19 cellular contexts compared by ENCODE assay signal in genomic region chr15:26134152-26134551, GRCh38.
DNase-seq lines count a peak whose midpoint lies in the region; ATAC-seq, FAIRE-seq and TF ChIP-seq lines count a peak whose summit lies in the region.
"Had no signal": no experiment of that assay in that cellular context is flagged by ENCODE, and none has a peak within 500 bp of the region (broad histone marks: within the 10 kb centered on the region; RNA-seq: fewer than 3 reads in every experiment).

No MANE protein-coding gene starts in this region.

- H4K91ac ChIP-seq in H9 (ENCODE audit: insufficient read length, low read depth, low read length) (no peak overlapping the region), H1 (replicated peaks; ENCODE audit: insufficient read length, low read length) (no peak overlapping the region)

- H3K4me3 ChIP-seq in H1 (ENCODE audit: extremely low read depth in 1 of 4, insufficient read depth in 2 of 4, low read depth in 3 of 4, low read length in 4 of 4) = peak overlapping the region in 1 of 4 experiments; percentile 8; a peak in 1 of 8 replicates
- peak overlapping the region; percentile 18 for H3K4me3 ChIP-seq in iPS-18a (ENCODE audit: low read length)
- H3K4me3 ChIP-seq in Karpas-422 (ENCODE audit: low read length) = no peak overlapping the region
- no peak overlapping the region for H3K4me3 ChIP-seq in HepG2 (replicated peaks in 1 of 3; ENCODE audit: insufficient read depth in 1 of 3, low read depth in 2 of 3, low read length in 3 of 3)
- H3K4me3 ChIP-seq: GM12878 had no signal

- H2BK20ac ChIP-seq in H9 (ENCODE audit: low read depth, low read length, poor library complexity, severe bottlenecking) = no peak overlapping the region
- H2BK20ac ChIP-seq in H1 (ENCODE audit: low read length) = 0 out of 2 replicates have a peak overlapping the region, but pooled peaks have one; percentile 0

- peaks cover 4% of the 10 kb centered on the region for H3K27me3 Mint-ChIP-seq in H9 (ENCODE audit: low read depth)

- no peaks in the 10 kb centered on the region for H3K9me3 ChIP-seq in H9 (ENCODE audit: control insufficient read depth, low read depth, low read length)
- no peaks in the 10 kb centered on the region for H3K9me3 ChIP-seq in H1 (ENCODE audit: insufficient read depth in 2 of 2, low read depth in 1 of 2, low read length in 1 of 2)
- no peaks in the 10 kb centered on the region for H3K9me3 ChIP-seq in iPS-18a (ENCODE audit: control insufficient read depth, low read depth, low read length)
- peaks cover 43% of the 10 kb centered on the region for H3K9me3 ChIP-seq in Karpas-422 (ENCODE audit: low read length)
- H3K9me3 ChIP-seq in HepG2 (ENCODE audit: low read length) = no peaks in the 10 kb centered on the region
- H3K9me3 ChIP-seq: BE2C had no signal

- TF ChIP-seq CTCF in H9 (conservative IDR thresholded peaks at IDR 0.05) = no peak
- no peak for TF ChIP-seq CTCF in H1 (IDR thresholded peaks at IDR 0.05; ENCODE audit: control extremely low read depth in 1 of 3, insufficient read depth in 1 of 3, low read depth in 1 of 3, low read length in 3 of 3)
- no peak for TF ChIP-seq CTCF in HepG2 (CRISPR knock-in tag; IDR thresholded peaks at IDR 0.05)

- H3K14ac ChIP-seq in H9 (ENCODE audit: insufficient read depth, low read length) (no peak overlapping the region), H1 (ENCODE audit: insufficient read length) (no peak overlapping the region)

- H3K36me3 ChIP-seq in H1 (ENCODE audit: control insufficient read depth in 2 of 4, insufficient read depth in 4 of 4, low read length in 3 of 4) = no peaks in the 10 kb centered on the region
- H3K36me3 ChIP-seq in iPS-18a (ENCODE audit: control insufficient read depth, low read depth, low read length) = no peaks in the 10 kb centered on the region
- H3K36me3 ChIP-seq in Karpas-422 (ENCODE audit: insufficient read depth, low read length) = no peaks in the 10 kb centered on the region
- H3K36me3 ChIP-seq in HepG2 (replicated peaks in 1 of 2; ENCODE audit: control insufficient read depth in 1 of 2, insufficient read depth in 2 of 2, low read length in 2 of 2) = no peaks in the 10 kb centered on the region
- H3K36me3 ChIP-seq: BE2C had no signal

- CTCF ChIA-PET in H1 (lab: Charles Lee; ENCODE audit: partially characterized antibody) = interaction anchor here (0.6 kb wide), 1 partner anchor 127 kb away, joined by 3 read pairs; no protein-coding TSS in a partner anchor
- CTCF ChIA-PET in HepG2 (lab: Yijun Ruan, JAX; ENCODE audit: low intra/inter-chr PET ratio, low total read pairs) = no interaction called here

- no peaks in the 10 kb centered on the region for H3K79me2 ChIP-seq in H9 (ENCODE audit: insufficient read depth, low read length)
- H3K79me2 ChIP-seq in H1 (ENCODE audit: control insufficient read depth in 1 of 2, insufficient read depth in 2 of 2, low read length in 2 of 2) = no peaks in the 10 kb centered on the region
- H3K79me2 ChIP-seq in Karpas-422 (ENCODE audit: low read length) = no peaks in the 10 kb centered on the region
- H3K79me2 ChIP-seq in HepG2 (ENCODE audit: insufficient read depth, low read length) = no peaks in the 10 kb centered on the region

- H3K27ac ChIP-seq in H9 (ENCODE audit: insufficient read length, low read depth, low read length) (peak overlapping the region; percentile 17), H1 (ENCODE audit: low read depth, low read length) (no peak overlapping the region), iPS-18a (ENCODE audit: low read length) (no peak overlapping the region), Karpas-422 (ENCODE audit: low read length) (no peak overlapping the region), HepG2 (ENCODE audit: extremely low read length, insufficient read depth, low read length) (no peak overlapping the region)
- H3K27ac ChIP-seq: HL-60 had no signal

- H3K56ac ChIP-seq in H9 (ENCODE audit: insufficient read length, low read depth, low read length) (no peak overlapping the region), H1 (replicated peaks; ENCODE audit: insufficient read length, low read depth, low read length) (no peak overlapping the region)

- no peaks in the 10 kb centered on the region for H3K23me2 ChIP-seq in H9 (ENCODE audit: insufficient read length, low read depth, low read length, poor library complexity, severe bottlenecking)
- H3K23me2 ChIP-seq in H1 (ENCODE audit: low read depth, low read length) = no peaks in the 10 kb centered on the region; the same call in 1 of the 2 replicates

- POLR2A ChIA-PET in H1 (lab: Charles Lee; ENCODE audit: partially characterized antibody) = no interaction called here
- POLR2A ChIA-PET in HepG2 (lab: Yijun Ruan, JAX) = no interaction called here

- DNase-seq in H9 = no peak
- no peak for DNase-seq in H1 (ENCODE audit: low read depth in 1 of 2, low spot score in 2 of 2)
- DNase-seq in superior temporal gyrus (ENCODE audit: extremely low spot score) = peak; percentile 53
- no peak for DNase-seq in Karpas-422
- DNase-seq in HepG2 (ENCODE audit: low spot score) = no peak
- DNase-seq in hypothalamus (lab: John Stamatoyannopoulos, UW) = no peak
- DNase-seq: BE2C; C1 segment of cervical spinal cord; CD4-positive, CD25-positive, alpha-beta regulatory T cell; CD8-positive, alpha-beta memory T cell; COR-L47; DMS 273 treated with DMSO at 0.1 percent for 48 hours; DMS53; DND-41; EL; HCEC 1CT had no signal

- no peak overlapping the region for H3K18ac ChIP-seq in H9 (ENCODE audit: insufficient read length, low read depth, low read length)
- H3K18ac ChIP-seq in H1 (ENCODE audit: extremely low read depth, low read length) = no peak overlapping the region

- in situ Hi-C loops in HepG2 (cut with HindIII; ENCODE audit: extremely low pct_ligation_motif_present, low pct_unique_long_range_greater_than_20kb) = no loop called here

- H2AK5ac ChIP-seq in H9 (ENCODE audit: insufficient read length, low read length) = no peak overlapping the region
- H2AK5ac ChIP-seq in H1 (ENCODE audit: low read depth, low read length) = peak overlapping the region; percentile 43; the same call in 1 of the 2 replicates

- peak overlapping the region; percentile 12 for H3K4me2 ChIP-seq in H9 (ENCODE audit: insufficient read depth, insufficient read length, low read length)
- peak overlapping the region; percentile 41 to 77 for H3K4me2 ChIP-seq in H1 (ENCODE audit: insufficient read depth in 1 of 2, low read depth in 2 of 2, low read length in 2 of 2)
- H3K4me2 ChIP-seq in Karpas-422 (ENCODE audit: low read depth, low read length, poor library complexity, severe bottlenecking) = no peak overlapping the region
- H3K4me2 ChIP-seq in HepG2 (ENCODE audit: low read depth, low read length) = no peak overlapping the region

- H2BK120ac ChIP-seq in H9 (ENCODE audit: low read depth, low read length, poor library complexity, severe bottlenecking) (no peak overlapping the region), H1 (replicated peaks; ENCODE audit: low read depth, low read length) (no peak overlapping the region)

- H4K20me1 ChIP-seq in H9 (ENCODE audit: control insufficient read depth, insufficient read depth, insufficient read length) = no peaks in the 10 kb centered on the region
- H4K20me1 ChIP-seq in H1 (replicated peaks in 1 of 2; ENCODE audit: control insufficient read depth in 1 of 2, insufficient read depth in 2 of 2, low read length in 2 of 2) = no peaks in the 10 kb centered on the region
- H4K20me1 ChIP-seq in Karpas-422 (ENCODE audit: insufficient read depth, low read depth, low read length) = no peaks in the 10 kb centered on the region
- no peaks in the 10 kb centered on the region for H4K20me1 ChIP-seq in HepG2 (ENCODE audit: insufficient read depth, low read length)

- H3K9me2 ChIP-seq in Karpas-422 (replicated peaks; ENCODE audit: insufficient read depth, low read length) = no peaks in the 10 kb centered on the region

- peak overlapping the region in 1 of 3 experiments; percentile 56; a peak in 1 of 7 replicates for H3K27ac Mint-ChIP-seq in H9
- H3K27ac Mint-ChIP-seq: CD4-positive, CD25-positive, alpha-beta regulatory T cell; CD8-positive, alpha-beta memory T cell had no signal

- ATAC-seq in HepG2 = no peak
- ATAC-seq: GM12878 had no signal

- no peak overlapping the region for H3T11ph ChIP-seq in H9 (ENCODE audit: low read length)

- H3K27me3 ChIP-seq in H9 (ENCODE audit: insufficient read depth, low read length) = no peaks in the 10 kb centered on the region
- no peaks in the 10 kb centered on the region for H3K27me3 ChIP-seq in H1 (replicated peaks in 1 of 4; ENCODE audit: control insufficient read depth in 3 of 4, extremely low read depth in 1 of 4, insufficient read depth in 3 of 4, low read length in 3 of 4)
- peaks cover 8% of the 10 kb centered on the region for H3K27me3 ChIP-seq in iPS-18a (ENCODE audit: control insufficient read depth, insufficient read depth, low read length)
- no peaks in the 10 kb centered on the region for H3K27me3 ChIP-seq in Karpas-422 (ENCODE audit: low read length)
- H3K27me3 ChIP-seq in HepG2 (ENCODE audit: control insufficient read depth in 1 of 2, insufficient read depth in 2 of 2, low read length in 2 of 2) = no peaks in the 10 kb centered on the region
- H3K27me3 ChIP-seq: BE2C had no signal

- no peaks in the 10 kb centered on the region for H3K9me3 Mint-ChIP-seq in H9

- no CpG with 5 or more reads among the region's 5 CpGs for WGBS in H9 (ENCODE audit: extremely low coverage, insufficient read length, low lambda C conversion rate)
- WGBS in H1 (ENCODE audit: extremely low coverage in 1 of 2, insufficient coverage in 1 of 2, insufficient read length in 1 of 2, insufficient replicate concordance in 2 of 2, low coverage in 1 of 2, low lambda C conversion rate in 2 of 2, missing lambda C conversion rate in 1 of 2), 2 experiments = 64% methylated on average over 5 of the region's 5 CpGs; no CpG with 5 or more reads in 1 of the 2 experiments
- WGBS in HepG2 (ENCODE audit: low lambda C conversion rate) = 17% methylated on average over 5 of the region's 5 CpGs

- H3K9ac ChIP-seq in H9 (ENCODE audit: extremely low read depth, insufficient read length, low read length) = no peak overlapping the region
- H3K9ac ChIP-seq in H1 (replicated peaks in 1 of 4; ENCODE audit: extremely low read depth in 1 of 4, low read depth in 3 of 4, low read length in 3 of 4) = no peak overlapping the region
- no peak overlapping the region for H3K9ac ChIP-seq in iPS-18a (ENCODE audit: low read length)
- H3K9ac ChIP-seq in Karpas-422 (ENCODE audit: low read length) = no peak overlapping the region
- no peak overlapping the region for H3K9ac ChIP-seq in HepG2 (ENCODE audit: insufficient read depth, low read depth, low read length)

- no TSS peak for BruUV-seq in HepG2 (replicated peaks; lab: Mats Ljungman, UMichigan)

- H2BK15ac ChIP-seq in H9 (ENCODE audit: low read depth, low read length) = no peak overlapping the region
- no peak overlapping the region for H2BK15ac ChIP-seq in H1 (ENCODE audit: low read length)

- H2AFZ ChIP-seq in H9 (ENCODE audit: low read length) (no peak overlapping the region), H1 (ENCODE audit: low read length) (no peak overlapping the region), Karpas-422 (ENCODE audit: low read length) (no peak overlapping the region), HepG2 (ENCODE audit: low read length) (no peak overlapping the region)

- intact Hi-C loops in HepG2 (cut with micrococcal nuclease; ENCODE audit: unreplicated experiment) = no loop called here

- H3K4me1 Mint-ChIP-seq in H9 = peaks cover 51 to 54% of the 10 kb centered on the region in 2 experiments
- H3K4me1 Mint-ChIP-seq: CD4-positive, CD25-positive, alpha-beta regulatory T cell; CD8-positive, alpha-beta memory T cell had no signal

- H3K4ac ChIP-seq in H9 (ENCODE audit: low read depth, low read length) (no peak overlapping the region), H1 (replicated peaks; ENCODE audit: insufficient read length, low read depth, low read length) (no peak overlapping the region)

- TF ChIP-seq RAD21 in H1 (IDR thresholded peaks at IDR 0.05 in 1 of 2, conservative IDR thresholded peaks at IDR 0.05 in 1 of 2; ENCODE audit: low read depth in 2 of 2, low read length in 2 of 2) (no peak), HepG2 (CRISPR knock-in tag; IDR thresholded peaks at IDR 0.05) (no peak)

- no peak overlapping the region for H4K5ac ChIP-seq in H9 (ENCODE audit: insufficient read length, low read depth, low read length)
- peak overlapping the region; percentile 64 for H4K5ac ChIP-seq in H1 (ENCODE audit: insufficient read length, low read depth, low read length)

- H3K79me1 ChIP-seq in H9 (ENCODE audit: insufficient read depth, low read depth, low read length, poor library complexity, severe bottlenecking) (no peaks in the 10 kb centered on the region), H1 (ENCODE audit: low read depth, low read length) (no peaks in the 10 kb centered on the region)

- no peak for FAIRE-seq in H1 (lab: Jason Lieb, UNC)
- FAIRE-seq in HepG2 (lab: Jason Lieb, UNC) = no peak
- FAIRE-seq: GM12878 had no signal

- H4K8ac ChIP-seq in H9 (replicated peaks; ENCODE audit: insufficient read length, low read depth, low read length) (no peak overlapping the region), H1 (ENCODE audit: extremely low read depth, insufficient read depth, low read length) (no peak overlapping the region; the same call in 1 of the 2 replicates)

- H3K23ac ChIP-seq in H9 (ENCODE audit: insufficient read length, low read depth, low read length) (no peak overlapping the region), H1 (ENCODE audit: insufficient read length) (no peak overlapping the region)

- no peaks in the 10 kb centered on the region for H3K36me3 Mint-ChIP-seq in H9 (ENCODE audit: insufficient read depth in 1 of 3, low read depth in 3 of 3)
- H3K36me3 Mint-ChIP-seq: CD4-positive, CD25-positive, alpha-beta regulatory T cell; CD8-positive, alpha-beta memory T cell had no signal

- H3K4me1 ChIP-seq in H9 (ENCODE audit: insufficient read depth, low read length) = peaks cover 13% of the 10 kb centered on the region
- H3K4me1 ChIP-seq in H1 (replicated peaks in 1 of 4; ENCODE audit: control insufficient read depth in 3 of 4, insufficient read depth in 4 of 4, low read length in 3 of 4) = peaks cover 0 to 24% (median 16%) of the 10 kb centered on the region in 4 experiments
- H3K4me1 ChIP-seq in iPS-18a (ENCODE audit: control insufficient read depth, low read depth, low read length) = peaks cover 53% of the 10 kb centered on the region
- H3K4me1 ChIP-seq in Karpas-422 (ENCODE audit: low read length) = no peaks in the 10 kb centered on the region
- no peaks in the 10 kb centered on the region for H3K4me1 ChIP-seq in HepG2 (ENCODE audit: insufficient read depth, low read length)
- H3K4me1 ChIP-seq: BE2C had no signal

- no peak overlapping the region for H2BK5ac ChIP-seq in H9 (ENCODE audit: insufficient read length, low read length)
- H2BK5ac ChIP-seq in H1 (ENCODE audit: low read depth, low read length) = no peak overlapping the region

- TF ChIP-seq EP300 in H1 (IDR thresholded peaks at IDR 0.05; ENCODE audit: borderline replicate concordance in 1 of 2, low read depth in 2 of 2, low read length in 2 of 2) = no peak
- no peak for TF ChIP-seq EP300 in HepG2 (IDR thresholded peaks at IDR 0.05; ENCODE audit: low read depth in 2 of 2, low read length in 2 of 2)
- TF ChIP-seq EP300 in HepG2 (CRISPR knock-in tag; IDR thresholded peaks at IDR 0.05; ENCODE audit: borderline replicate concordance) = no peak

- TF ChIP-seq POLR2A in H1 (IDR thresholded peaks at IDR 0.05; ENCODE audit: control extremely low read depth in 1 of 2, low read depth in 2 of 2, low read length in 2 of 2) = no peak
- TF ChIP-seq POLR2A in HepG2 (IDR thresholded peaks at IDR 0.05; ENCODE audit: insufficient read depth in 1 of 2, low read depth in 2 of 2, low read length in 2 of 2) = no peak

- H2BK12ac ChIP-seq in H9 (ENCODE audit: insufficient read length, low read depth, low read length) (no peak overlapping the region), H1 (ENCODE audit: low read depth, low read length) (peak overlapping the region; percentile 39)

- H3K4me3 Mint-ChIP-seq in H9 = no peak overlapping the region
- H3K4me3 Mint-ChIP-seq: CD4-positive, CD25-positive, alpha-beta regulatory T cell; CD8-positive, alpha-beta memory T cell had no signal

Comparison
In these comparisons a context has a peak if more than half of its experiments do, and no peak if none do; other contexts are left out.
1. H3K4me2 ChIP-seq: peak in H9 (single experiment) and H1 (2 of 2); none in Karpas-422 (single experiment) and HepG2 (single experiment).